28 cellular contexts compared by ENCODE assay signal in genomic region chr4:180993179-180993841, GRCh38.
A peak's percentile ranks its signal among the peaks of the same experiment; 100 is the strongest.
DNase-seq lines count a peak whose midpoint lies in the region; ATAC-seq and TF ChIP-seq lines count a peak whose summit lies in the region.
"Had no signal": no experiment of that assay in that cellular context is flagged by ENCODE, and none has a peak within 500 bp of the region (broad histone marks: within the 10 kb centered on the region; RNA-seq: fewer than 3 reads in every experiment).

No MANE protein-coding gene starts in this region.

- no peak overlapping the region for H3K9ac ChIP-seq in NT2/D1 (ENCODE audit: insufficient read length, low read depth)
- no peak overlapping the region for H3K9ac ChIP-seq in neural progenitor cell
- H3K9ac ChIP-seq: BLaER1, GM23248 had no signal

- H3K4me1 Mint-ChIP-seq in WTC11, result peaks cover 18% of the 10 kb centered on the region
- H3K4me1 Mint-ChIP-seq in neural progenitor cell, result no peaks in the 10 kb centered on the region

- peak; percentile 73 for ATAC-seq in WTC11
- no peak for ATAC-seq in HG02678 (IDR thresholded peaks at IDR 0.05; ENCODE audit: unreplicated experiment)
- ATAC-seq: HCT116, Right ventricle myocardium inferior had no signal

- no peak overlapping the region for H3K4me3 Mint-ChIP-seq in WTC11
- H3K4me3 Mint-ChIP-seq in neural progenitor cell, result no peak overlapping the region
- H3K4me3 Mint-ChIP-seq: CD4-positive, alpha-beta T cell had no signal

- no peak overlapping the region for H3K27ac Mint-ChIP-seq in WTC11
- no peak overlapping the region for H3K27ac Mint-ChIP-seq in neural progenitor cell
- H3K27ac Mint-ChIP-seq: CD4-positive, alpha-beta T cell had no signal

- CTCF ChIA-PET in WTC11 (lab: Charles Lee), result no interaction called here

- peak overlapping the region; percentile 5 for H2AFZ ChIP-seq in neural progenitor cell (replicated peaks)
- H2AFZ ChIP-seq: GM23248 had no signal

- no peak overlapping the region for H3K4me3 ChIP-seq in NT2/D1 (ENCODE audit: insufficient read length, low read depth)
- no peak overlapping the region for H3K4me3 ChIP-seq in neural progenitor cell
- H3K4me3 ChIP-seq in Peyer's patch, result no peak overlapping the region
- H3K4me3 ChIP-seq: BLaER1, GM23248, MG63, SJSA1 had no signal

- DNase-seq in DMS153 (lab: John Stamatoyannopoulos, UW) (peak; percentile 1), DMS153 treated with DMSO at 0.1 percent for 48 hours (lab: John Stamatoyannopoulos, UW; ENCODE audit: unreplicated experiment) (no peak), NT2/D1 (ENCODE audit: low read depth, low spot score) (peak; percentile 22), WTC11 (ENCODE audit: low spot score) (no peak), neural progenitor cell (ENCODE audit: low spot score) (no peak), Peyer's patch (no peak), cardiac septum (ENCODE audit: low spot score) (no peak)
- DNase-seq: ACHN; CD4-positive, alpha-beta T cell; COR-L47; DND-41; GM23248; Kasumi-1; MG63; NCI-H1417 treated with DMSO at 0.1 percent for 48 hours; NCI-H1930; NCI-H2171; NCI-H345; NCI-H524; NCI-H82; SW 1271; T-helper 2 cell had no signal

- intact Hi-C loops in cardiac septum (cut with DNase I), result no loop called here

- POLR2A ChIA-PET in WTC11 (lab: Charles Lee), result no interaction called here

- H3K27ac ChIP-seq in neural progenitor cell (no peak overlapping the region), Peyer's patch (no peak overlapping the region)
- H3K27ac ChIP-seq: 22Rv1, BLaER1, GM23248, SJSA1 had no signal

- H3K9me3 Mint-ChIP-seq in WTC11 (no peaks in the 10 kb centered on the region; the same call in 1 of the 2 replicates), neural progenitor cell (peaks cover 3% of the 10 kb centered on the region)
- H3K9me3 Mint-ChIP-seq: CD4-positive, alpha-beta T cell had no signal

- H3K4me2 ChIP-seq in neural progenitor cell, result no peak overlapping the region
- H3K4me2 ChIP-seq: BLaER1 had no signal

- no peaks in the 10 kb centered on the region for H3K27me3 Mint-ChIP-seq in WTC11 (ENCODE audit: low read depth)
- H3K27me3 Mint-ChIP-seq in neural progenitor cell (ENCODE audit: insufficient read depth, low read depth), result no peaks in the 10 kb centered on the region
- H3K27me3 Mint-ChIP-seq: CD4-positive, alpha-beta T cell had no signal

- H3K4me1 ChIP-seq in NT2/D1 (ENCODE audit: insufficient read depth, insufficient read length) (no peaks in the 10 kb centered on the region), neural progenitor cell (peaks cover 6% of the 10 kb centered on the region), Peyer's patch (no peaks in the 10 kb centered on the region)
- H3K4me1 ChIP-seq: BLaER1, SJSA1 had no signal

- no peaks in the 10 kb centered on the region for H3F3A ChIP-seq in neural progenitor cell (ENCODE audit: low read depth)

- no peaks in the 10 kb centered on the region for H4K20me1 ChIP-seq in neural progenitor cell (ENCODE audit: low read depth)
- H4K20me1 ChIP-seq: BLaER1 had no signal

- H3K36me3 Mint-ChIP-seq in WTC11 (no peaks in the 10 kb centered on the region), neural progenitor cell (no peaks in the 10 kb centered on the region)

- H3K27me3 ChIP-seq in NT2/D1 (ENCODE audit: insufficient read depth, insufficient read length), result no peaks in the 10 kb centered on the region
- H3K27me3 ChIP-seq in neural progenitor cell, result no peaks in the 10 kb centered on the region
- H3K27me3 ChIP-seq in Peyer's patch, result no peaks in the 10 kb centered on the region
- H3K27me3 ChIP-seq: BLaER1, MG63, SJSA1 had no signal

- H3K36me3 ChIP-seq in NT2/D1 (ENCODE audit: insufficient read depth, insufficient read length, low read length) (no peaks in the 10 kb centered on the region), neural progenitor cell (no peaks in the 10 kb centered on the region), Peyer's patch (no peaks in the 10 kb centered on the region)
- H3K36me3 ChIP-seq: BLaER1, MG63, SJSA1 had no signal

- no peaks in the 10 kb centered on the region for H3K79me2 ChIP-seq in neural progenitor cell (ENCODE audit: low read depth)

- no peaks in the 10 kb centered on the region for H3K9me3 ChIP-seq in NT2/D1 (ENCODE audit: insufficient read depth, low read length)
- H3K9me3 ChIP-seq in neural progenitor cell (ENCODE audit: low read depth), result no peaks in the 10 kb centered on the region
- no peaks in the 10 kb centered on the region for H3K9me3 ChIP-seq in Peyer's patch
- H3K9me3 ChIP-seq: BLaER1, MG63, SJSA1 had no signal

- TF ChIP-seq POLR2A in Peyer's patch (IDR thresholded peaks at IDR 0.05), result no peak

- TF ChIP-seq CTCF in WTC11 (IDR thresholded peaks at IDR 0.05) (no peak), neural progenitor cell (IDR thresholded peaks at IDR 0.05) (no peak), Peyer's patch (IDR thresholded peaks at IDR 0.05) (no peak)

TF ChIP-seq in WTC11, 78 proteins besides CTCF, POLR2A, EP300 and RAD21:
- TF ChIP-seq PRRX2 (CRISPR knock-in tag; IDR thresholded peaks at IDR 0.05) (no peak), NFATC4 (CRISPR knock-in tag; IDR thresholded peaks at IDR 0.05) (no peak), GTF2I (CRISPR knock-in tag; conservative IDR thresholded peaks at IDR 0.05) (no peak), FOXK1 (CRISPR knock-in tag; IDR thresholded peaks at IDR 0.05) (no peak), SMAD3 (CRISPR knock-in tag; IDR thresholded peaks at IDR 0.05; ENCODE audit: borderline replicate concordance) (no peak), ZNF232 (CRISPR knock-in tag; IDR thresholded peaks at IDR 0.05) (no peak), ZMAT4 (CRISPR knock-in tag; IDR thresholded peaks at IDR 0.05) (no peak), MYBL2 (CRISPR knock-in tag; IDR thresholded peaks at IDR 0.05) (no peak), JUN (CRISPR knock-in tag; IDR thresholded peaks at IDR 0.05) (no peak), HMGA2 (CRISPR knock-in tag; IDR thresholded peaks at IDR 0.05) (no peak)
- TF ChIP-seq, protein P1, sequence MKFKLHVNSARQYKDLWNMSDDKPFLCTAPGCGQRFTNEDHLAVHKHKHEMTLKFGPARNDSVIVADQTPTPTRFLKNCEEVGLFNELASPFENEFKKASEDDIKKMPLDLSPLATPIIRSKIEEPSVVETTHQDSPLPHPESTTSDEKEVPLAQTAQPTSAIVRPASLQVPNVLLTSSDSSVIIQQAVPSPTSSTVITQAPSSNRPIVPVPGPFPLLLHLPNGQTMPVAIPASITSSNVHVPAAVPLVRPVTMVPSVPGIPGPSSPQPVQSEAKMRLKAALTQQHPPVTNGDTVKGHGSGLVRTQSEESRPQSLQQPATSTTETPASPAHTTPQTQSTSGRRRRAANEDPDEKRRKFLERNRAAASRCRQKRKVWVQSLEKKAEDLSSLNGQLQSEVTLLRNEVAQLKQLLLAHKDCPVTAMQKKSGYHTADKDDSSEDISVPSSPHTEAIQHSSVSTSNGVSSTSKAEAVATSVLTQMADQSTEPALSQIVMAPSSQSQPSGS (CRISPR knock-in tag; IDR thresholded peaks at IDR 0.05; ENCODE audit: borderline replicate concordance, low read depth), result no peak
- TF ChIP-seq, protein P2, sequence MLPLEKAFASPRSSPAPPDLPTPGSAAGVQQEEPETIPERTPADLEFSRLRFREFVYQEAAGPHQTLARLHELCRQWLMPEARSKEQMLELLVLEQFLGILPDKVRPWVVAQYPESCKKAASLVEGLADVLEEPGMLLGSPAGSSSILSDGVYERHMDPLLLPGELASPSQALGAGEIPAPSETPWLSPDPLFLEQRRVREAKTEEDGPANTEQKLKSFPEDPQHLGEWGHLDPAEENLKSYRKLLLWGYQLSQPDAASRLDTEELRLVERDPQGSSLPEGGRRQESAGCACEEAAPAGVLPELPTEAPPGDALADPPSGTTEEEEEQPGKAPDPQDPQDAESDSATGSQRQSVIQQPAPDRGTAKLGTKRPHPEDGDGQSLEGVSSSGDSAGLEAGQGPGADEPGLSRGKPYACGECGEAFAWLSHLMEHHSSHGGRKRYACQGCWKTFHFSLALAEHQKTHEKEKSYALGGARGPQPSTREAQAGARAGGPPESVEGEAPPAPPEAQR (CRISPR knock-in tag; IDR thresholded peaks at IDR 0.05), result no peak
- TF ChIP-seq, protein P3, sequence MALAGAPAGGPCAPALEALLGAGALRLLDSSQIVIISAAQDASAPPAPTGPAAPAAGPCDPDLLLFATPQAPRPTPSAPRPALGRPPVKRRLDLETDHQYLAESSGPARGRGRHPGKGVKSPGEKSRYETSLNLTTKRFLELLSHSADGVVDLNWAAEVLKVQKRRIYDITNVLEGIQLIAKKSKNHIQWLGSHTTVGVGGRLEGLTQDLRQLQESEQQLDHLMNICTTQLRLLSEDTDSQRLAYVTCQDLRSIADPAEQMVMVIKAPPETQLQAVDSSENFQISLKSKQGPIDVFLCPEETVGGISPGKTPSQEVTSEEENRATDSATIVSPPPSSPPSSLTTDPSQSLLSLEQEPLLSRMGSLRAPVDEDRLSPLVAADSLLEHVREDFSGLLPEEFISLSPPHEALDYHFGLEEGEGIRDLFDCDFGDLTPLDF (CRISPR knock-in tag; IDR thresholded peaks at IDR 0.05), result no peak

Comparison
In these comparisons a context has a peak if more than half of its experiments do, and no peak if none do; other contexts are left out.
1. DNase-seq: peak in DMS153 (single experiment) and NT2/D1 (single experiment); none in DMS153 treated with DMSO at 0.1 percent for 48 hours (single experiment), WTC11 (single experiment), neural progenitor cell (single experiment), Peyer's patch (0 of 3) and cardiac septum (single experiment).